21 cellular contexts compared by ENCODE assay signal in genomic region chr12:95557625-95558024, GRCh38. TPM values are rescaled to one million over a fixed set of nuclear protein-coding genes. Genes with fewer than 3 reads are reported as not detected.
DNase-seq lines count a peak whose midpoint lies in the region; ATAC-seq, FAIRE-seq and TF ChIP-seq lines count a peak whose summit lies in the region.
"Had no signal": no experiment of that assay in that cellular context is flagged by ENCODE, and none has a peak within 500 bp of the region (broad histone marks: within the 10 kb centered on the region; RNA-seq: fewer than 3 reads in every experiment).

No MANE protein-coding gene starts in this region.

- H3K4me2 ChIP-seq in GM23338: no peak overlapping the region

- H4K20me1 ChIP-seq in GM23338 (replicated peaks; ENCODE audit: insufficient read depth): no peaks in the 10 kb centered on the region

- no peaks in the 10 kb centered on the region for H3F3A ChIP-seq in GM23338 (replicated peaks; ENCODE audit: low read depth)

- no peak overlapping the region for H3K27ac Mint-ChIP-seq in Calu3 (ENCODE audit: unreplicated experiment)
- peak overlapping the region; percentile 41; the same call in 1 of the 2 replicates for H3K27ac Mint-ChIP-seq in GM23338

- DNase-seq in Calu3: peak; percentile 24
- DNase-seq in GM23338 (ENCODE audit: low spot score): no peak
- peak; percentile 36 for DNase-seq in bronchial epithelial cell (ENCODE audit: low read depth)
- peak in 1 of 3 donors; percentile 28 for DNase-seq in mucosa of descending colon
- no peak for DNase-seq in activated CD4-positive, CD25-positive, alpha-beta regulatory T cell (lab: John Stamatoyannopoulos, UW)
- DNase-seq: ACHN; BE2C; C1 segment of cervical spinal cord; CD4-positive, CD25-positive, alpha-beta regulatory T cell; CD8-positive, alpha-beta memory T cell; COR-L47; DMS79 treated with DMSO at 0.1 percent for 48 hours; HCEC 1CT; KG1 had no signal

- no peaks in the 10 kb centered on the region for H3K9me3 ChIP-seq in mucosa of descending colon
- H3K9me3 ChIP-seq: BE2C had no signal

- TF ChIP-seq CTCF in Calu3 (IDR thresholded peaks at IDR 0.05; ENCODE audit: unreplicated experiment) (no peak), GM23338 (conservative IDR thresholded peaks at IDR 0.05; ENCODE audit: low read depth in 2 of 2) (no peak), bronchial epithelial cell (IDR thresholded peaks at IDR 0.05; ENCODE audit: insufficient read depth, low read length, severe bottlenecking) (no peak), mucosa of descending colon (IDR thresholded peaks at IDR 0.05) (no peak)

- H3K4me1 Mint-ChIP-seq in Calu3 (ENCODE audit: low read depth, unreplicated experiment) (peaks cover 34% of the 10 kb centered on the region), GM23338 (peaks cover 37% of the 10 kb centered on the region)

- BruUV-seq in Calu3 (replicated peaks; lab: Mats Ljungman, UMichigan): no TSS peak

- H3K27me3 ChIP-seq in GM23338 (ENCODE audit: insufficient read depth): no peaks in the 10 kb centered on the region
- no peaks in the 10 kb centered on the region for H3K27me3 ChIP-seq in bronchial epithelial cell (ENCODE audit: control insufficient read depth, insufficient read depth, low read length)
- H3K27me3 ChIP-seq: BE2C had no signal

- peaks cover 55% of the 10 kb centered on the region for H3K79me2 ChIP-seq in GM23338 (replicated peaks; ENCODE audit: insufficient read depth)

- no peaks in the 10 kb centered on the region for H3K36me3 ChIP-seq in GM23338 (ENCODE audit: insufficient read depth)
- H3K36me3 ChIP-seq in bronchial epithelial cell (ENCODE audit: control insufficient read depth, insufficient read depth, low read length): no peaks in the 10 kb centered on the region
- H3K36me3 ChIP-seq in mucosa of descending colon (ENCODE audit: low read depth): no peaks in the 10 kb centered on the region
- H3K36me3 ChIP-seq: BE2C had no signal

- CTCF ChIA-PET in Calu3 (lab: Charles Lee): interaction anchor here (1.7 kb wide), 1 partner anchor 17 kb away, joined by 7 read pairs; no protein-coding TSS in a partner anchor

- H3K4me3 Mint-ChIP-seq in Calu3 (ENCODE audit: low read depth, unreplicated experiment) (no peak overlapping the region), GM23338 (no peak overlapping the region)
- H3K4me3 Mint-ChIP-seq: CD4-positive, CD25-positive, alpha-beta regulatory T cell; CD8-positive, alpha-beta memory T cell had no signal

- intact Hi-C loops in Calu3 (cut with micrococcal nuclease; ENCODE audit: unreplicated experiment): no loop called here
- intact Hi-C loops in mucosa of descending colon (cut with DNase I, micrococcal nuclease): no loop called here

- no peaks in the 10 kb centered on the region for H3K9me2 ChIP-seq in GM23338 (ENCODE audit: insufficient read depth)

- H3K9me3 Mint-ChIP-seq in Calu3 (ENCODE audit: low read depth, unreplicated experiment) (no peaks in the 10 kb centered on the region), GM23338 (no peaks in the 10 kb centered on the region)
- H3K9me3 Mint-ChIP-seq: CD4-positive, CD25-positive, alpha-beta regulatory T cell; CD8-positive, alpha-beta memory T cell had no signal

- H2AFZ ChIP-seq in GM23338: no peak overlapping the region

- peaks cover 30% of the 10 kb centered on the region for H3K4me1 ChIP-seq in GM23338 (ENCODE audit: insufficient read depth)
- no peaks in the 10 kb centered on the region for H3K4me1 ChIP-seq in mucosa of descending colon (ENCODE audit: low read depth)
- H3K4me1 ChIP-seq: BE2C had no signal

- no peaks in the 10 kb centered on the region for H3K27me3 Mint-ChIP-seq in Calu3 (ENCODE audit: unreplicated experiment)
- H3K27me3 Mint-ChIP-seq in GM23338 (ENCODE audit: insufficient read depth, low read depth, poor library complexity): peaks cover 2% of the 10 kb centered on the region

- H3K27ac ChIP-seq in GM23338 (ENCODE audit: low read depth): no peak overlapping the region

- no peak for ATAC-seq in GM23338
- peak; percentile 97 for ATAC-seq in mucosa of descending colon
- no peak for ATAC-seq in HG03469 (IDR thresholded peaks at IDR 0.05; ENCODE audit: unreplicated experiment)
- ATAC-seq in HG03045 (IDR thresholded peaks at IDR 0.05; ENCODE audit: unreplicated experiment): no peak
- ATAC-seq: GM12878 had no signal

- FAIRE-seq in bronchial epithelial cell (lab: Jason Lieb, UNC): no peak
- FAIRE-seq: A204.1, D721Med, GM12878 had no signal

- H3K36me3 Mint-ChIP-seq in Calu3 (ENCODE audit: insufficient read depth, unreplicated experiment) (no peaks in the 10 kb centered on the region), GM23338 (ENCODE audit: low read depth) (peaks cover 51% of the 10 kb centered on the region)
- H3K36me3 Mint-ChIP-seq: CD4-positive, CD25-positive, alpha-beta regulatory T cell; CD8-positive, alpha-beta memory T cell had no signal

- no peak overlapping the region for H3K4me3 ChIP-seq in GM23338
- no peak overlapping the region for H3K4me3 ChIP-seq in bronchial epithelial cell (ENCODE audit: low read depth, low read length)
- no peak overlapping the region for H3K4me3 ChIP-seq in mucosa of descending colon
- H3K4me3 ChIP-seq: GM12878 had no signal

TF ChIP-seq in GM23338, 12 proteins besides CTCF, POLR2A, EP300 and RAD21 (continues in another document):
- no peak for TF ChIP-seq EZH2phosphoT487 (IDR thresholded peaks at IDR 0.05; ENCODE audit: unreplicated experiment)
- TF ChIP-seq STAT1 (IDR thresholded peaks at IDR 0.05; ENCODE audit: unreplicated experiment): no peak
- TF ChIP-seq ZNF462 (CRISPR knock-in tag; IDR thresholded peaks at IDR 0.05): no peak
- TF ChIP-seq ZNF331 (CRISPR knock-in tag; IDR thresholded peaks at IDR 0.05; ENCODE audit: low read depth): no peak
- TF ChIP-seq CREB1 (CRISPR knock-in tag; IDR thresholded peaks at IDR 0.05; ENCODE audit: low read depth): no peak
- TF ChIP-seq POLR2AphosphoS5 (IDR thresholded peaks at IDR 0.05; ENCODE audit: low read depth): no peak

RNA-seq across cellular contexts. Expression of gene USP44, which starts 6.3 kb away (rescaled TPM):
- total RNA-seq in Calu3 (2022) (13.3 and 14.0 TPM in 2 replicates), bronchial epithelial cell (0.13 and 0.26 TPM in 2 replicates), mucosa of descending colon (1 to 10 TPM in 1 of 3 donors, under 1 TPM in 2; 0.20 to 1.7 (median 0.53) TPM)
- 243 and 248 TPM in 2 replicates for total RNA-seq in GM23338 (2014; rRNA removed; shearing (Covaris generic))
- 193 and 235 TPM in 2 replicates for polyA plus RNA-seq in GM23338 (2016; fragmentation: Nextera tagmentation; extraction: Ambion mirVana)
- total RNA-seq: H4, HT-29 had no signal

Comparison
In these comparisons a context has a peak if more than half of its experiments do, and no peak if none do; other contexts are left out.
1. DNase-seq: peak in Calu3 (single experiment) and bronchial epithelial cell (single experiment); none in GM23338 (single experiment) and activated CD4-positive, CD25-positive, alpha-beta regulatory T cell (0 of 4).
2. RNA of gene USP44, which starts 6.3 kb away (total RNA-seq): 243 to 248 TPM in GM23338; 13.3 to 14.0 TPM in Calu3, 0.20 to 1.7 TPM in mucosa of descending colon and 0.13 to 0.26 TPM in bronchial epithelial cell; every median in the first group is over 10 times any median in the second.